Comparison of ENCODE assay signal across 13 cellular contexts in the genomic region with DNA sequence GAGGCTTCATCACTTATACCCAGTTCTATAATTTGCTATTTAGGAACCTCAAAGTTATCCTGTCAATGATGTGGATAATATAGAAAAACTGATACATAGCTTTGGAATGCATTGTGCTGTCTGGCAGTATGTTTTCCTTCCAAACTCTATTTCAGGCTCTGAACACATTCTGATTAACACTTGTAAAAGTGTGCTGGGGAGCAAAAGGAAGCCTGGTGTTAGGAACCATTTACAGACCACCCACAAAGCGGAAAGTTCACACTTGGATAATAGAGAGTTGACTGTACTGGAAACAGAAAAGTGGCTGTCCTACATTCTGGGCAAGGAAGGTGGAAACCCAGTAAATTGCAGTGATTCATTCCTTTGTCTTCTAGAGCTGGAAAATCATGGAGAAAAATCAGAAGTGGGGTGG.
DNase-seq lines count a peak whose midpoint lies in the region; ATAC-seq, FAIRE-seq and TF ChIP-seq lines count a peak whose summit lies in the region.
"Had no signal": no experiment of that assay in that cellular context is flagged by ENCODE, and none has a peak within 500 bp of the region (broad histone marks: within the 10 kb centered on the region; RNA-seq: fewer than 3 reads in every experiment).

No MANE protein-coding gene starts in this region.

- 56 to 74% (median 66%) methylated on average over 1 of the region's 1 CpG for WGBS in heart left ventricle, 4 donors
- no CpG with 5 or more reads among the region's 1 CpG for WGBS in mesendoderm (ENCODE audit: extremely low coverage, insufficient coverage, low lambda C conversion rate)

- H3K4ac ChIP-seq in mesendoderm (ENCODE audit: low read depth, low read length): no peak overlapping the region

- H4K20me1 ChIP-seq in endothelial cell of umbilical vein (replicated peaks; ENCODE audit: control insufficient read depth, extremely low read depth, insufficient read depth, low read length): no peaks in the 10 kb centered on the region

- H4K5ac ChIP-seq in mesendoderm (ENCODE audit: low read length): no peak overlapping the region

- no peak overlapping the region for H2BK120ac ChIP-seq in mesendoderm (ENCODE audit: low read depth, low read length)

- no TSS peak for BruUV-seq in endothelial cell of umbilical vein (replicated peaks; lab: Mats Ljungman, UMichigan)

- TF ChIP-seq CTCF in heart left ventricle (IDR thresholded peaks at IDR 0.05) (no peak), endothelial cell of umbilical vein (IDR thresholded peaks at IDR 0.05; ENCODE audit: extremely low read depth in 1 of 2, insufficient read depth in 1 of 2, low read depth in 1 of 2, low read length in 2 of 2) (no peak)

- intact Hi-C loops in heart left ventricle (cut with DNase I) (loop anchor here in 2 of 10 donors (10.0 kb wide), 2 partner anchors 64 to 124 kb away; no protein-coding TSS in a partner anchor), cardiac septum (cut with DNase I) (no loop called here), endothelial cell of umbilical vein (cut with micrococcal nuclease) (loop anchor here (2.0 kb wide), 2 partner anchors 72 to 128 kb away; no protein-coding TSS in a partner anchor)

- H3K56ac ChIP-seq in mesendoderm (ENCODE audit: low read length): no peak overlapping the region

- no peak overlapping the region for H2BK5ac ChIP-seq in mesendoderm (ENCODE audit: low read length)

- H3K27me3 ChIP-seq in heart left ventricle (no peaks in the 10 kb centered on the region), endothelial cell of umbilical vein (ENCODE audit: control insufficient read depth in 2 of 2, insufficient read depth in 2 of 2, low read length in 2 of 2) (no peaks in the 10 kb centered on the region), mesendoderm (ENCODE audit: insufficient read depth, low read length, poor library complexity) (no peaks in the 10 kb centered on the region)

- POLR2A ChIA-PET in endothelial cell of umbilical vein (lab: Charles Lee): no interaction called here

- H3K9me3 ChIP-seq in heart left ventricle: no peaks in the 10 kb centered on the region
- no peaks in the 10 kb centered on the region for H3K9me3 ChIP-seq in endothelial cell of umbilical vein (replicated peaks; ENCODE audit: control insufficient read depth, insufficient read depth, low read length)

- peak overlapping the region; percentile 55 for H3K9ac ChIP-seq in endothelial cell of umbilical vein (replicated peaks; ENCODE audit: extremely low read depth, insufficient read depth, low read length)
- no peak overlapping the region for H3K9ac ChIP-seq in mesendoderm (ENCODE audit: low read length)

- H3K79me2 ChIP-seq in endothelial cell of umbilical vein (ENCODE audit: control insufficient read depth, insufficient read depth, low read length): no peaks in the 10 kb centered on the region
- H3K79me2 ChIP-seq in mesendoderm (ENCODE audit: control insufficient read depth, insufficient read depth, low read length): no peaks in the 10 kb centered on the region

- FAIRE-seq in endothelial cell of umbilical vein (lab: Jason Lieb, UNC): peak; percentile 81
- FAIRE-seq: A204.1, colon had no signal

- no peaks in the 10 kb centered on the region for H3K79me1 ChIP-seq in mesendoderm (ENCODE audit: low read length)

- ATAC-seq in heart left ventricle: peak in 3 of 4 donors; percentile 17 to 36 (median 21)

- dilution Hi-C loops in endothelial cell of umbilical vein (cut with MboI; ENCODE audit: extremely low pct_ligation_motif_present, low sequenced_read_pairs): no loop called here

- no peak overlapping the region for H3K18ac ChIP-seq in mesendoderm (ENCODE audit: low read length)

- H3K4me3 ChIP-seq in heart left ventricle (no peak overlapping the region), endothelial cell of umbilical vein (replicated peaks in 1 of 3; ENCODE audit: insufficient read depth in 1 of 3, low read depth in 1 of 3, low read length in 3 of 3) (no peak overlapping the region), mesendoderm (ENCODE audit: low read length) (no peak overlapping the region)

- H3K23ac ChIP-seq in mesendoderm (ENCODE audit: low read length): no peak overlapping the region

- peak overlapping the region; percentile 27 to 88 (median 64) for H3K27ac ChIP-seq in heart left ventricle
- peak overlapping the region; percentile 87 for H3K27ac ChIP-seq in endothelial cell of umbilical vein (ENCODE audit: insufficient read depth, low read depth, low read length)
- H3K27ac ChIP-seq in mesendoderm (ENCODE audit: low read depth, low read length): no peak overlapping the region

- H3K4me1 ChIP-seq in heart left ventricle: peaks cover 17 to 69% (median 61%) of the 10 kb centered on the region in 12 donors
- H3K4me1 ChIP-seq in endothelial cell of umbilical vein (ENCODE audit: control insufficient read depth, extremely low read depth, insufficient read depth, low read length): peaks cover 50% of the 10 kb centered on the region
- H3K4me1 ChIP-seq in mesendoderm (ENCODE audit: control insufficient read depth, low read depth, low read length): peaks cover 14% of the 10 kb centered on the region

- H2BK15ac ChIP-seq in mesendoderm (replicated peaks; ENCODE audit: low read depth): no peak overlapping the region

- H3K4me2 ChIP-seq in endothelial cell of umbilical vein (ENCODE audit: insufficient read depth, low read length): peak overlapping the region; percentile 57
- no peak overlapping the region for H3K4me2 ChIP-seq in mesendoderm (ENCODE audit: low read length)

- H3K36me3 ChIP-seq in heart left ventricle: peaks cover 0 to 7% (median 0%) of the 10 kb centered on the region in 9 donors
- H3K36me3 ChIP-seq in endothelial cell of umbilical vein (ENCODE audit: control insufficient read depth in 2 of 2, extremely low read depth in 1 of 2, insufficient read depth in 2 of 2, low read length in 2 of 2): no peaks in the 10 kb centered on the region
- no peaks in the 10 kb centered on the region for H3K36me3 ChIP-seq in mesendoderm (ENCODE audit: control insufficient read depth, insufficient read depth, low read length)

- no peak overlapping the region for H4K8ac ChIP-seq in mesendoderm (ENCODE audit: low read depth, low read length)

- no peak overlapping the region for H2AK5ac ChIP-seq in mesendoderm (ENCODE audit: low read length)

- CTCF ChIA-PET in endothelial cell of umbilical vein (lab: Charles Lee): interaction anchor here (0.5 to 2.2 kb wide), 6 partner anchors 8 to 502 kb away, joined by 3 to 9 read pairs (median 3); no protein-coding TSS in a partner anchor

- peak overlapping the region; percentile 57 for H2AFZ ChIP-seq in endothelial cell of umbilical vein (ENCODE audit: low read depth, low read length)

- no peaks in the 10 kb centered on the region for H3K9me1 ChIP-seq in endothelial cell of umbilical vein (replicated peaks; ENCODE audit: control insufficient read depth, extremely low read depth, insufficient read depth, low read length)

- DNase-seq in heart left ventricle (no peak), cardiac septum (ENCODE audit: low spot score) (no peak), endothelial cell of umbilical vein (ENCODE audit: low read depth, low spot score) (peak; percentile 93), mesendoderm (peak; percentile 57), COLO668 (lab: John Stamatoyannopoulos, UW; ENCODE audit: unreplicated experiment) (no peak), RPMI8226 (no peak), D341Med (ENCODE audit: low spot score) (no peak), NCI-H526 (lab: John Stamatoyannopoulos, UW) (no peak)
- DNase-seq: left cardiac atrium, NCI-H1694, substantia nigra had no signal

- no peak for TF ChIP-seq POLR2A in heart left ventricle (IDR thresholded peaks at IDR 0.05)
- TF ChIP-seq POLR2A in endothelial cell of umbilical vein (IDR thresholded peaks at IDR 0.05; ENCODE audit: low read depth, low read length): no peak

TF ChIP-seq in endothelial cell of umbilical vein, 7 proteins besides CTCF, POLR2A, EP300 and RAD21:
- TF ChIP-seq JUN (IDR thresholded peaks at IDR 0.05; ENCODE audit: borderline replicate concordance, insufficient read depth, insufficient read length, low read depth) (peak; percentile 66), MYC (IDR thresholded peaks at IDR 0.05; ENCODE audit: low read depth, low read length) (no peak), FOS (IDR thresholded peaks at IDR 0.05; ENCODE audit: borderline replicate concordance, insufficient read depth, low read length) (peak; percentile 55), POLR2AphosphoS5 (IDR thresholded peaks at IDR 0.05; ENCODE audit: insufficient read depth, low read depth, low read length) (no peak)

Comparison
In these comparisons a context has a peak if more than half of its experiments do, and no peak if none do; other contexts are left out.
1. DNase-seq: peak in endothelial cell of umbilical vein (single experiment) and mesendoderm (single experiment); none in heart left ventricle (0 of 5), cardiac septum (single experiment), COLO668 (single experiment), RPMI8226 (single experiment), D341Med (single experiment) and NCI-H526 (0 of 2).